1 cellular context compared by ENCODE assay signal in the genomic region with DNA sequence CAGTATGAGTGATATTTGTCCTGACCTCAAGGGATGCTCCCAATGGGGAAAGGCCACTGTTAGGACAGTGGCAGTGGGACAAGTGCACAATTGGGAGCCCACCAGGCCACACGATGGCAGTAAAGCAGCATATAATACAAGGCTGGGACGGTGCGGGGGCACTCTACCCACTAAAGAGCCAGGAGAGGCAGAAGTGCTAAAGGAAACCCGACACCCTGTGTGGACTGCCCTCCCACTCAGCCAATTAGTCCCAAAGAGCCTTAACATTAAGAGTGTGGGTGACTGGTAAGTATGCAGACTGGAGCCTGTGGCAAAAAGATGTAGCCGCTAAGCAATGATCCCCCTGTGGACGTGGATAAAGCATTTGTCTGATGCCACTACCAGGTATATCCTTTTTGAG.
TF ChIP-seq lines count a peak whose summit lies in the region.

No MANE protein-coding gene starts in this region.

TF ChIP-seq in HepG2, 621 proteins besides CTCF, POLR2A, EP300 and RAD21 (continued from another document and continues in another):
- TF ChIP-seq ZNF644 (CRISPR knock-in tag; IDR thresholded peaks at IDR 0.05; ENCODE audit: low read depth) (no peak), SNAPC2 (CRISPR knock-in tag; IDR thresholded peaks at IDR 0.05) (no peak), ZNF879 (CRISPR knock-in tag; IDR thresholded peaks at IDR 0.05) (no peak), ZSCAN25 (CRISPR knock-in tag; IDR thresholded peaks at IDR 0.05) (no peak), RARA (CRISPR knock-in tag; IDR thresholded peaks at IDR 0.05) (no peak), HES4 (CRISPR knock-in tag; IDR thresholded peaks at IDR 0.05; ENCODE audit: borderline replicate concordance) (no peak), ZNF558 (CRISPR knock-in tag; IDR thresholded peaks at IDR 0.05; ENCODE audit: borderline replicate concordance) (no peak), MTF2 (CRISPR knock-in tag; IDR thresholded peaks at IDR 0.05; ENCODE audit: borderline replicate concordance) (no peak), SOX6 (IDR thresholded peaks at IDR 0.05) (no peak), SOX6 (CRISPR knock-in tag; IDR thresholded peaks at IDR 0.05) (peak; percentile 29; the same call in 1 of the 2 replicates), ZNF75D (CRISPR knock-in tag; IDR thresholded peaks at IDR 0.05; ENCODE audit: borderline replicate concordance) (no peak), ZNF777 (CRISPR knock-in tag; IDR thresholded peaks at IDR 0.05) (0 out of 2 replicates have a peak, but pooled peaks have one; percentile 24), ZNF317 (CRISPR knock-in tag; IDR thresholded peaks at IDR 0.05) (no peak), YEATS4 (CRISPR knock-in tag; IDR thresholded peaks at IDR 0.05; ENCODE audit: borderline replicate concordance) (no peak), ZBTB7B (CRISPR knock-in tag; IDR thresholded peaks at IDR 0.05) (peak; percentile 31; the same call in 1 of the 2 replicates), STAG1 (CRISPR knock-in tag; IDR thresholded peaks at IDR 0.05) (peak; percentile 86), CENPX (CRISPR knock-in tag; IDR thresholded peaks at IDR 0.05) (no peak), RFX1 (IDR thresholded peaks at IDR 0.05) (no peak), ZNF292 (CRISPR knock-in tag; IDR thresholded peaks at IDR 0.05; ENCODE audit: borderline replicate concordance, low read depth) (peak; percentile 50; the same call in 1 of the 2 replicates), MIXL1 (CRISPR knock-in tag; IDR thresholded peaks at IDR 0.05) (peak; percentile 74; the same call in 1 of the 2 replicates), ZNF296 (CRISPR knock-in tag; conservative IDR thresholded peaks at IDR 0.05) (no peak), ZKSCAN1 (IDR thresholded peaks at IDR 0.05; ENCODE audit: low read length) (no peak), GTF2F1 (IDR thresholded peaks at IDR 0.05; ENCODE audit: low read length) (no peak), TRIM24 (CRISPR knock-in tag; IDR thresholded peaks at IDR 0.05) (no peak), MED13 (CRISPR knock-in tag; IDR thresholded peaks at IDR 0.05) (no peak), TCF7 (IDR thresholded peaks at IDR 0.05; ENCODE audit: low read depth) (no peak), IKZF4 (CRISPR knock-in tag; IDR thresholded peaks at IDR 0.05; ENCODE audit: borderline replicate concordance, low read depth, not compliant biosample characterization) (no peak)
- TF ChIP-seq, protein P1, sequence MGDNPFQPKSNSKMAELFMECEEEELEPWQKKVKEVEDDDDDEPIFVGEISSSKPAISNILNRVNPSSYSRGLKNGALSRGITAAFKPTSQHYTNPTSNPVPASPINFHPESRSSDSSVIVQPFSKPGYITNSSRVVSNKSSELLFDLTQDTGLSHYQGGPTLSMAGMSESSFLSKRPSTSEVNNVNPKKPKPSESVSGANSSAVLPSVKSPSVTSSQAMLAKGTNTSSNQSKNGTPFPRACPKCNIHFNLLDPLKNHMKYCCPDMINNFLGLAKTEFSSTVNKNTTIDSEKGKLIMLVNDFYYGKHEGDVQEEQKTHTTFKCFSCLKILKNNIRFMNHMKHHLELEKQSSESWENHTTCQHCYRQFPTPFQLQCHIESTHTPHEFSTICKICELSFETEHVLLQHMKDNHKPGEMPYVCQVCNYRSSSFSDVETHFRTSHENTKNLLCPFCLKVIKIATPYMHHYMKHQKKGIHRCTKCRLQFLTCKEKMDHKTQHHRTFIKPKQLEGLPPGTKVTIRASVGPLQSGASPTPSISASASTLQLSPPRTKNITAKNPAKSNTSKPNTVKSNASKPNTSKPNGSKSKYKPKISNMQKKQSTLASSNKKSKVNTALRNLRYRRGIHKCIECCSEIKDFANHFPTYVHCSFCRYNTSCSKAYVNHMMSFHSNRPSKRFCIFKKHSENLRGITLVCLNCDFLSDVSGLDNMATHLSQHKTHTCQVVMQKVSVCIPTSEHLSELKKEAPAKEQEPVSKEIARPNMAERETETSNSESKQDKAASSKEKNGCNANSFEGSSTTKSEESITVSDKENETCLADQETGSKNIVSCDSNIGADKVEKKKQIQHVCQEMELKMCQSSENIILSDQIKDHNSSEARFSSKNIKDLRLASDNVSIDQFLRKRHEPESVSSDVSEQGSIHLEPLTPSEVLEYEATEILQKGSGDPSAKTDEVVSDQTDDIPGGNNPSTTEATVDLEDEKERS (CRISPR knock-in tag; IDR thresholded peaks at IDR 0.05), result 0 out of 2 replicates have a peak, but pooled peaks have one; percentile 59
- TF ChIP-seq, protein P2, sequence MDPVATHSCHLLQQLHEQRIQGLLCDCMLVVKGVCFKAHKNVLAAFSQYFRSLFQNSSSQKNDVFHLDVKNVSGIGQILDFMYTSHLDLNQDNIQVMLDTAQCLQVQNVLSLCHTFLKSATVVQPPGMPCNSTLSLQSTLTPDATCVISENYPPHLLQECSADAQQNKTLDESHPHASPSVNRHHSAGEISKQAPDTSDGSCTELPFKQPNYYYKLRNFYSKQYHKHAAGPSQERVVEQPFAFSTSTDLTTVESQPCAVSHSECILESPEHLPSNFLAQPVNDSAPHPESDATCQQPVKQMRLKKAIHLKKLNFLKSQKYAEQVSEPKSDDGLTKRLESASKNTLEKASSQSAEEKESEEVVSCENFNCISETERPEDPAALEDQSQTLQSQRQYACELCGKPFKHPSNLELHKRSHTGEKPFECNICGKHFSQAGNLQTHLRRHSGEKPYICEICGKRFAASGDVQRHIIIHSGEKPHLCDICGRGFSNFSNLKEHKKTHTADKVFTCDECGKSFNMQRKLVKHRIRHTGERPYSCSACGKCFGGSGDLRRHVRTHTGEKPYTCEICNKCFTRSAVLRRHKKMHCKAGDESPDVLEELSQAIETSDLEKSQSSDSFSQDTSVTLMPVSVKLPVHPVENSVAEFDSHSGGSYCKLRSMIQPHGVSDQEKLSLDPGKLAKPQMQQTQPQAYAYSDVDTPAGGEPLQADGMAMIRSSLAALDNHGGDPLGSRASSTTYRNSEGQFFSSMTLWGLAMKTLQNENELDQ (CRISPR knock-in tag; IDR thresholded peaks at IDR 0.05; ENCODE audit: borderline replicate concordance), result no peak
- TF ChIP-seq, protein P3, sequence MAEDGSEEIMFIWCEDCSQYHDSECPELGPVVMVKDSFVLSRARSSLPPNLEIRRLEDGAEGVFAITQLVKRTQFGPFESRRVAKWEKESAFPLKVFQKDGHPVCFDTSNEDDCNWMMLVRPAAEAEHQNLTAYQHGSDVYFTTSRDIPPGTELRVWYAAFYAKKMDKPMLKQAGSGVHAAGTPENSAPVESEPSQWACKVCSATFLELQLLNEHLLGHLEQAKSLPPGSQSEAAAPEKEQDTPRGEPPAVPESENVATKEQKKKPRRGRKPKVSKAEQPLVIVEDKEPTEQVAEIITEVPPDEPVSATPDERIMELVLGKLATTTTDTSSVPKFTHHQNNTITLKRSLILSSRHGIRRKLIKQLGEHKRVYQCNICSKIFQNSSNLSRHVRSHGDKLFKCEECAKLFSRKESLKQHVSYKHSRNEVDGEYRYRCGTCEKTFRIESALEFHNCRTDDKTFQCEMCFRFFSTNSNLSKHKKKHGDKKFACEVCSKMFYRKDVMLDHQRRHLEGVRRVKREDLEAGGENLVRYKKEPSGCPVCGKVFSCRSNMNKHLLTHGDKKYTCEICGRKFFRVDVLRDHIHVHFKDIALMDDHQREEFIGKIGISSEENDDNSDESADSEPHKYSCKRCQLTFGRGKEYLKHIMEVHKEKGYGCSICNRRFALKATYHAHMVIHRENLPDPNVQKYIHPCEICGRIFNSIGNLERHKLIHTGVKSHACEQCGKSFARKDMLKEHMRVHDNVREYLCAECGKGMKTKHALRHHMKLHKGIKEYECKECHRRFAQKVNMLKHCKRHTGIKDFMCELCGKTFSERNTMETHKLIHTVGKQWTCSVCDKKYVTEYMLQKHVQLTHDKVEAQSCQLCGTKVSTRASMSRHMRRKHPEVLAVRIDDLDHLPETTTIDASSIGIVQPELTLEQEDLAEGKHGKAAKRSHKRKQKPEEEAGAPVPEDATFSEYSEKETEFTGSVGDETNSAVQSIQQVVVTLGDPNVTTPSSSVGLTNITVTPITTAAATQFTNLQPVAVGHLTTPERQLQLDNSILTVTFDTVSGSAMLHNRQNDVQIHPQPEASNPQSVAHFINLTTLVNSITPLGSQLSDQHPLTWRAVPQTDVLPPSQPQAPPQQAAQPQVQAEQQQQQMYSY (CRISPR knock-in tag; IDR thresholded peaks at IDR 0.05), result no peak
- TF ChIP-seq, protein P4, sequence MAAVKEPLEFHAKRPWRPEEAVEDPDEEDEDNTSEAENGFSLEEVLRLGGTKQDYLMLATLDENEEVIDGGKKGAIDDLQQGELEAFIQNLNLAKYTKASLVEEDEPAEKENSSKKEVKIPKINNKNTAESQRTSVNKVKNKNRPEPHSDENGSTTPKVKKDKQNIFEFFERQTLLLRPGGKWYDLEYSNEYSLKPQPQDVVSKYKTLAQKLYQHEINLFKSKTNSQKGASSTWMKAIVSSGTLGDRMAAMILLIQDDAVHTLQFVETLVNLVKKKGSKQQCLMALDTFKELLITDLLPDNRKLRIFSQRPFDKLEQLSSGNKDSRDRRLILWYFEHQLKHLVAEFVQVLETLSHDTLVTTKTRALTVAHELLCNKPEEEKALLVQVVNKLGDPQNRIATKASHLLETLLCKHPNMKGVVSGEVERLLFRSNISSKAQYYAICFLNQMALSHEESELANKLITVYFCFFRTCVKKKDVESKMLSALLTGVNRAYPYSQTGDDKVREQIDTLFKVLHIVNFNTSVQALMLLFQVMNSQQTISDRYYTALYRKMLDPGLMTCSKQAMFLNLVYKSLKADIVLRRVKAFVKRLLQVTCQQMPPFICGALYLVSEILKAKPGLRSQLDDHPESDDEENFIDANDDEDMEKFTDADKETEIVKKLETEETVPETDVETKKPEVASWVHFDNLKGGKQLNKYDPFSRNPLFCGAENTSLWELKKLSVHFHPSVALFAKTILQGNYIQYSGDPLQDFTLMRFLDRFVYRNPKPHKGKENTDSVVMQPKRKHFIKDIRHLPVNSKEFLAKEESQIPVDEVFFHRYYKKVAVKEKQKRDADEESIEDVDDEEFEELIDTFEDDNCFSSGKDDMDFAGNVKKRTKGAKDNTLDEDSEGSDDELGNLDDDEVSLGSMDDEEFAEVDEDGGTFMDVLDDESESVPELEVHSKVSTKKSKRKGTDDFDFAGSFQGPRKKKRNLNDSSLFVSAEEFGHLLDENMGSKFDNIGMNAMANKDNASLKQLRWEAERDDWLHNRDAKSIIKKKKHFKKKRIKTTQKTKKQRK (IDR thresholded peaks at IDR 0.05; ENCODE audit: low read length), result no peak
- TF ChIP-seq, protein P5, sequence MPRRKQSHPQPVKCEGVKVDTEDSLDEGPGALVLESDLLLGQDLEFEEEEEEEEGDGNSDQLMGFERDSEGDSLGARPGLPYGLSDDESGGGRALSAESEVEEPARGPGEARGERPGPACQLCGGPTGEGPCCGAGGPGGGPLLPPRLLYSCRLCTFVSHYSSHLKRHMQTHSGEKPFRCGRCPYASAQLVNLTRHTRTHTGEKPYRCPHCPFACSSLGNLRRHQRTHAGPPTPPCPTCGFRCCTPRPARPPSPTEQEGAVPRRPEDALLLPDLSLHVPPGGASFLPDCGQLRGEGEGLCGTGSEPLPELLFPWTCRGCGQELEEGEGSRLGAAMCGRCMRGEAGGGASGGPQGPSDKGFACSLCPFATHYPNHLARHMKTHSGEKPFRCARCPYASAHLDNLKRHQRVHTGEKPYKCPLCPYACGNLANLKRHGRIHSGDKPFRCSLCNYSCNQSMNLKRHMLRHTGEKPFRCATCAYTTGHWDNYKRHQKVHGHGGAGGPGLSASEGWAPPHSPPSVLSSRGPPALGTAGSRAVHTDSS (CRISPR knock-in tag; conservative IDR thresholded peaks at IDR 0.05), result no peak
- TF ChIP-seq, protein P6, sequence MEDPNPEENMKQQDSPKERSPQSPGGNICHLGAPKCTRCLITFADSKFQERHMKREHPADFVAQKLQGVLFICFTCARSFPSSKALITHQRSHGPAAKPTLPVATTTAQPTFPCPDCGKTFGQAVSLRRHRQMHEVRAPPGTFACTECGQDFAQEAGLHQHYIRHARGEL (CRISPR knock-in tag; IDR thresholded peaks at IDR 0.05), result no peak
- TF ChIP-seq, protein P7, sequence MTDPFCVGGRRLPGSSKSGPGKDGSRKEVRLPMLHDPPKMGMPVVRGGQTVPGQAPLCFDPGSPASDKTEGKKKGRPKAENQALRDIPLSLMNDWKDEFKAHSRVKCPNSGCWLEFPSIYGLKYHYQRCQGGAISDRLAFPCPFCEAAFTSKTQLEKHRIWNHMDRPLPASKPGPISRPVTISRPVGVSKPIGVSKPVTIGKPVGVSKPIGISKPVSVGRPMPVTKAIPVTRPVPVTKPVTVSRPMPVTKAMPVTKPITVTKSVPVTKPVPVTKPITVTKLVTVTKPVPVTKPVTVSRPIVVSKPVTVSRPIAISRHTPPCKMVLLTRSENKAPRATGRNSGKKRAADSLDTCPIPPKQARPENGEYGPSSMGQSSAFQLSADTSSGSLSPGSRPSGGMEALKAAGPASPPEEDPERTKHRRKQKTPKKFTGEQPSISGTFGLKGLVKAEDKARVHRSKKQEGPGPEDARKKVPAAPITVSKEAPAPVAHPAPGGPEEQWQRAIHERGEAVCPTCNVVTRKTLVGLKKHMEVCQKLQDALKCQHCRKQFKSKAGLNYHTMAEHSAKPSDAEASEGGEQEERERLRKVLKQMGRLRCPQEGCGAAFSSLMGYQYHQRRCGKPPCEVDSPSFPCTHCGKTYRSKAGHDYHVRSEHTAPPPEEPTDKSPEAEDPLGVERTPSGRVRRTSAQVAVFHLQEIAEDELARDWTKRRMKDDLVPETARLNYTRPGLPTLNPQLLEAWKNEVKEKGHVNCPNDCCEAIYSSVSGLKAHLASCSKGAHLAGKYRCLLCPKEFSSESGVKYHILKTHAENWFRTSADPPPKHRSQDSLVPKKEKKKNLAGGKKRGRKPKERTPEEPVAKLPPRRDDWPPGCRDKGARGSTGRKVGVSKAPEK (CRISPR knock-in tag; IDR thresholded peaks at IDR 0.05; ENCODE audit: borderline replicate concordance), result no peak
- TF ChIP-seq, protein P8, sequence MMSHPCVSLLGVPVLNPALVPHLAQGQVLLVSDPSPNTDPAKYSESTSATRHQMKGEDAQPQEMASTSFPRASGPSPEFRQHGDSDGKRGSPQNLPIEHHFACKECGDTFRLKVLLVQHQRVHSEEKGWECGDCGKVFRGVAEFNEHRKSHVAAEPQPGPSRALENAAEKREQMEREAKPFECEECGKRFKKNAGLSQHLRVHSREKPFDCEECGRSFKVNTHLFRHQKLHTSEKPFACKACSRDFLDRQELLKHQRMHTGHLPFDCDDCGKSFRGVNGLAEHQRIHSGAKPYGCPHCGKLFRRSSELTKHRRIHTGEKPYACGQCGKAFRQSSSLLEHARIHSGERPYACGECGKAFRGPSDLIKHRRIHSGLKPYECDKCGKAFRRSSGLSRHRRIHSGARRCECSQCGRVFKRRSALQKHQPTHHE (CRISPR knock-in tag; IDR thresholded peaks at IDR 0.05; ENCODE audit: borderline replicate concordance), result no peak
- TF ChIP-seq, protein P9, sequence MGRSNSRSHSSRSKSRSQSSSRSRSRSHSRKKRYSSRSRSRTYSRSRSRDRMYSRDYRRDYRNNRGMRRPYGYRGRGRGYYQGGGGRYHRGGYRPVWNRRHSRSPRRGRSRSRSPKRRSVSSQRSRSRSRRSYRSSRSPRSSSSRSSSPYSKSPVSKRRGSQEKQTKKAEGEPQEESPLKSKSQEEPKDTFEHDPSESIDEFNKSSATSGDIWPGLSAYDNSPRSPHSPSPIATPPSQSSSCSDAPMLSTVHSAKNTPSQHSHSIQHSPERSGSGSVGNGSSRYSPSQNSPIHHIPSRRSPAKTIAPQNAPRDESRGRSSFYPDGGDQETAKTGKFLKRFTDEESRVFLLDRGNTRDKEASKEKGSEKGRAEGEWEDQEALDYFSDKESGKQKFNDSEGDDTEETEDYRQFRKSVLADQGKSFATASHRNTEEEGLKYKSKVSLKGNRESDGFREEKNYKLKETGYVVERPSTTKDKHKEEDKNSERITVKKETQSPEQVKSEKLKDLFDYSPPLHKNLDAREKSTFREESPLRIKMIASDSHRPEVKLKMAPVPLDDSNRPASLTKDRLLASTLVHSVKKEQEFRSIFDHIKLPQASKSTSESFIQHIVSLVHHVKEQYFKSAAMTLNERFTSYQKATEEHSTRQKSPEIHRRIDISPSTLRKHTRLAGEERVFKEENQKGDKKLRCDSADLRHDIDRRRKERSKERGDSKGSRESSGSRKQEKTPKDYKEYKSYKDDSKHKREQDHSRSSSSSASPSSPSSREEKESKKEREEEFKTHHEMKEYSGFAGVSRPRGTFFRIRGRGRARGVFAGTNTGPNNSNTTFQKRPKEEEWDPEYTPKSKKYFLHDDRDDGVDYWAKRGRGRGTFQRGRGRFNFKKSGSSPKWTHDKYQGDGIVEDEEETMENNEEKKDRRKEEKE (IDR thresholded peaks at IDR 0.05), result no peak
